In genomic region chr4:99617374-99617773, GRCh38 we compare ENCODE assay signal across 22 cellular contexts. TPM values are rescaled to one million over a fixed set of nuclear protein-coding genes. Genes with fewer than 3 reads are reported as not detected.
"Had no signal": no experiment of that assay in that cellular context is flagged by ENCODE, and none has a peak within 500 bp of the region (broad histone marks: within the 10 kb centered on the region; RNA-seq: fewer than 3 reads in every experiment).

No MANE protein-coding gene starts in this region.

- ATAC-seq: mucosa of descending colon; naive thymus-derived CD4-positive, alpha-beta T cell; stimulated activated naive B cell treated with anti-CD40 and anti-IgM and Interleukin-4, amounts not matched to agents 10 μg/mL and 1 μg/mL and 100 μg/mL, for 72 hours had no signal

- H3K4me3 ChIP-seq: ascending aorta, cardiac muscle cell, esophagus squamous epithelium, left ventricle myocardium inferior, mucosa of descending colon, ovary, spleen had no signal

- H3K27ac ChIP-seq: ascending aorta, cardiac muscle cell, esophagus squamous epithelium, left ventricle myocardium inferior, ovary, spleen had no signal

- DNase-seq: activated CD4-positive, alpha-beta T cell treated with anti-CD3 and anti-CD28 coated beads, Interleukin-2, amount 50 U/mL, for 1 hour; activated CD8-positive, alpha-beta memory T cell treated with anti-CD3 and anti-CD28 coated beads for 24 hours; activated CD8-positive, alpha-beta memory T cell treated with anti-CD3 and anti-CD28 coated beads, Interleukin-2, amount 50 U/mL, for 48 hours; activated effector memory CD4-positive, alpha-beta T cell treated with Interleukin-2 at 50 U/mL for 16 hours; activated naive CD4-positive, alpha-beta T cell treated with anti-CD3 and anti-CD28 coated beads, Interleukin-2, amount 50 U/mL, for 16 hours; activated T-cell treated with anti-CD3 and anti-CD28 coated beads, Interleukin-2, amount 50 U/mL, for 48 hours; effector CD8-positive, alpha-beta T cell; esophagus squamous epithelium; foreskin melanocyte; kidney glomerular epithelial cell; left ventricle myocardium inferior; mucosa of descending colon; naive thymus-derived CD4-positive, alpha-beta T cell; ovary; spleen; stimulated activated naive B cell treated with anti-CD40 and anti-IgM and Interleukin-4, amounts not matched to agents 10 μg/mL and 1 μg/mL and 100 μg/mL, for 72 hours; T1000 had no signal

- H3K4me1 ChIP-seq: ascending aorta, spleen had no signal

- H3K27me3 ChIP-seq: ascending aorta, cardiac muscle cell, esophagus squamous epithelium, ovary, spleen had no signal

- H3K36me3 ChIP-seq: ascending aorta, cardiac muscle cell, esophagus squamous epithelium, left ventricle myocardium inferior, ovary, spleen had no signal

- H3K9me3 ChIP-seq: ascending aorta, esophagus squamous epithelium, left ventricle myocardium inferior, mucosa of descending colon, ovary, spleen had no signal

RNA-seq across cellular contexts. Expression of gene C4orf54, which starts 40.3 kb away (rescaled TPM):
- total RNA-seq: ascending aorta; chondrocyte; naive thymus-derived CD4-positive, alpha-beta T cell; T-helper 1 cell treated with Interleukin-12 subunit alpha and Interleukin-12 subunit beta and Interleukin-4 antibody, amounts not matched to agents 30 ng/mL and 1 ng/mL, for 36 hours; ureter had no signal
- polyA plus RNA-seq: cardiac muscle cell; naive thymus-derived CD4-positive, alpha-beta T cell had no signal

RNA-seq across cellular contexts. Expression of gene MTTP, which starts 42.8 kb away (rescaled TPM):
- total RNA-seq: chondrocyte, ureter had no signal
- polyA plus RNA-seq: naive thymus-derived CD4-positive, alpha-beta T cell had no signal

RNA-seq across cellular contexts. Expression of gene TRMT10A, which starts 53.5 kb away (rescaled TPM):
- total RNA-seq: ascending aorta had no signal
